Comparison of ENCODE assay signal across 1 cellular context in genomic region chr2:189783927-189784867, GRCh38.
TF ChIP-seq lines count a peak whose summit lies in the region.

TSS of gene ORMDL1 (minus strand) at chr2:189784339. CDS start at chr2:189782595, 1,744 bp downstream.
TSS of gene PMS1 (plus strand) at chr2:189784450. CDS start at chr2:189791810, 7,360 bp downstream.

TF ChIP-seq in HepG2, 621 proteins besides CTCF, POLR2A, EP300 and RAD21 (continued from another document and continues in another):
- TF ChIP-seq ZNF414 (CRISPR knock-in tag; IDR thresholded peaks at IDR 0.05) (peak; percentile 72; the same call in 1 of the 2 replicates), NCOA5 (CRISPR knock-in tag; IDR thresholded peaks at IDR 0.05) (no peak), JUN (CRISPR knock-in tag; IDR thresholded peaks at IDR 0.05) (peak; percentile 67; the same call in 1 of the 2 replicates), ZFP62 (CRISPR knock-in tag; IDR thresholded peaks at IDR 0.05) (0 out of 2 replicates have a peak, but pooled peaks have one; percentile 52), MED1 (CRISPR knock-in tag; IDR thresholded peaks at IDR 0.05) (peak; percentile 83; the same call in 1 of the 2 replicates), CHD4 (IDR thresholded peaks at IDR 0.05; ENCODE audit: borderline replicate concordance, low read length) (no peak), HOXA7 (CRISPR knock-in tag; IDR thresholded peaks at IDR 0.05) (peak; percentile 67; the same call in 1 of the 2 replicates), DMTF1 (CRISPR knock-in tag; IDR thresholded peaks at IDR 0.05) (no peak), ZNF124 (CRISPR knock-in tag; IDR thresholded peaks at IDR 0.05) (peak; percentile 86), DDIT3 (CRISPR knock-in tag; IDR thresholded peaks at IDR 0.05) (0 out of 2 replicates have a peak, but pooled peaks have one; percentile 62), REL (CRISPR knock-in tag; conservative IDR thresholded peaks at IDR 0.05) (peak; percentile 97), PHF8 (CRISPR knock-in tag; IDR thresholded peaks at IDR 0.05) (peak; percentile 100), ZNF253 (CRISPR knock-in tag; IDR thresholded peaks at IDR 0.05; ENCODE audit: borderline replicate concordance) (no peak), ZBTB20 (CRISPR knock-in tag; IDR thresholded peaks at IDR 0.05; ENCODE audit: borderline replicate concordance, low read depth) (peak; percentile 86), ZNF678 (CRISPR knock-in tag; IDR thresholded peaks at IDR 0.05) (peak; percentile 39; the same call in 1 of the 2 replicates), CBX1 (IDR thresholded peaks at IDR 0.05; ENCODE audit: low read depth) (peak; percentile 91), ZNF354B (CRISPR knock-in tag; IDR thresholded peaks at IDR 0.05) (peak; percentile 89; the same call in 1 of the 2 replicates), TFAP4 (IDR thresholded peaks at IDR 0.05; ENCODE audit: borderline replicate concordance, low read depth) (peak; percentile 22; the same call in 1 of the 2 replicates), GATAD1 (CRISPR knock-in tag; IDR thresholded peaks at IDR 0.05) (peak; percentile 82), MYC (CRISPR knock-in tag; IDR thresholded peaks at IDR 0.05; ENCODE audit: borderline replicate concordance) (peak; percentile 99), ZGPAT (CRISPR knock-in tag; IDR thresholded peaks at IDR 0.05) (peak; percentile 93), MXD1 (CRISPR knock-in tag; IDR thresholded peaks at IDR 0.05) (peak; percentile 99), ZNF691 (CRISPR knock-in tag; IDR thresholded peaks at IDR 0.05; ENCODE audit: borderline replicate concordance, low read depth) (peak; percentile 93; the same call in 1 of the 2 replicates), ZNF7 (CRISPR knock-in tag; IDR thresholded peaks at IDR 0.05) (no peak), TEAD3 (CRISPR knock-in tag; optimal IDR thresholded peaks at IDR 0.05; ENCODE audit: borderline replicate concordance) (peak; percentile 45), MAZ (IDR thresholded peaks at IDR 0.05; ENCODE audit: borderline replicate concordance, low read depth, low read length) (peak; percentile 54; the same call in 1 of the 2 replicates), MAZ (CRISPR knock-in tag; IDR thresholded peaks at IDR 0.05; ENCODE audit: low read depth) (peak; percentile 91), RELA (CRISPR knock-in tag; IDR thresholded peaks at IDR 0.05) (0 out of 2 replicates have a peak, but pooled peaks have one; percentile 43), MLLT10 (CRISPR knock-in tag; IDR thresholded peaks at IDR 0.05) (no peak), ZNF207 (IDR thresholded peaks at IDR 0.05; ENCODE audit: borderline replicate concordance) (no peak), ZNF543 (CRISPR knock-in tag; IDR thresholded peaks at IDR 0.05) (peak; percentile 98), AGO1 (IDR thresholded peaks at IDR 0.05; ENCODE audit: low read depth, low read length, poor library complexity, severe bottlenecking) (peak; percentile 99), KDM4B (CRISPR knock-in tag; IDR thresholded peaks at IDR 0.05) (peak; percentile 84), GABPB1 (CRISPR knock-in tag; IDR thresholded peaks at IDR 0.05) (peak; percentile 96), IKZF4 (CRISPR knock-in tag; IDR thresholded peaks at IDR 0.05; ENCODE audit: borderline replicate concordance, low read depth, not compliant biosample characterization) (peak; percentile 94), BRD4 (CRISPR knock-in tag; IDR thresholded peaks at IDR 0.05) (peak; percentile 94), ZNF234 (CRISPR knock-in tag; conservative IDR thresholded peaks at IDR 0.05) (peak; percentile 89; the same call in 1 of the 2 replicates), TSC22D2 (CRISPR knock-in tag; IDR thresholded peaks at IDR 0.05; ENCODE audit: borderline replicate concordance) (peak; percentile 90; the same call in 1 of the 2 replicates), ZNF512 (CRISPR knock-in tag; IDR thresholded peaks at IDR 0.05) (no peak), ZNF614 (CRISPR knock-in tag; IDR thresholded peaks at IDR 0.05; ENCODE audit: borderline replicate concordance) (no peak; the same call in none of the 2 replicates), SMARCC2 (IDR thresholded peaks at IDR 0.05) (no peak), THRA (CRISPR knock-in tag; IDR thresholded peaks at IDR 0.05; ENCODE audit: borderline replicate concordance) (peak; percentile 71), ZFYVE20 (CRISPR knock-in tag; IDR thresholded peaks at IDR 0.05; ENCODE audit: borderline replicate concordance, low read depth) (no peak; the same call in 1 of the 2 replicates), ZNF83 (CRISPR knock-in tag; IDR thresholded peaks at IDR 0.05; ENCODE audit: borderline replicate concordance) (peak; percentile 58; the same call in 1 of the 2 replicates), FOXO1 (CRISPR knock-in tag; IDR thresholded peaks at IDR 0.05) (peak; percentile 38; the same call in 1 of the 2 replicates), SMC3 (IDR thresholded peaks at IDR 0.05; ENCODE audit: low read length) (no peak), ZNF891 (CRISPR knock-in tag; IDR thresholded peaks at IDR 0.05) (peak; percentile 91), DBP (CRISPR knock-in tag; IDR thresholded peaks at IDR 0.05; ENCODE audit: not compliant biosample characterization) (peak; percentile 71), TRIM22 (IDR thresholded peaks at IDR 0.05) (no peak), REPIN1 (CRISPR knock-in tag; IDR thresholded peaks at IDR 0.05; ENCODE audit: borderline replicate concordance, low read depth) (peak; percentile 96), CREBL2 (CRISPR knock-in tag; IDR thresholded peaks at IDR 0.05; ENCODE audit: borderline replicate concordance) (peak; percentile 99), CSRNP2 (CRISPR knock-in tag; conservative IDR thresholded peaks at IDR 0.05; ENCODE audit: low read depth) (no peak)
